8 cellular contexts compared by ENCODE assay signal in the genomic region with DNA sequence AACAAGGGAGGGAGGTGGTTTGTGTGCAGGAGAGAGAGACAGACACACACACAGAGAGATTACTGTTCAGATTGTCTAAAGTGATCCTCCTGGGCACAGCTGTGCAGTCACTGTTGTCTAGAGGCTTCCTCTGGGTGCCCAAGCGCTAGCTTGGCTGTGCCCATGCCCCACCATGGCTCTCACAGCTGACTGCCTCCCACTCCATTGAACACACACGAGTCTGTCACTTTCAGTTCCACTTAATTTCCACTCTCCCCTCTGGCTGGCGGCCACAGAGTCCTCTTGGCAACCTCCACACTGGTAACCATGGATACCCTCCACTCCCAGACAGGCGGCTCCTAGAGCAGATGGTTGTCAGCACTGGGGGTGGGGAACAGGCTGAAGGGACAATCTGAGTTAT. TPM values are rescaled to one million over a fixed set of nuclear protein-coding genes. Genes with fewer than 3 reads are reported as not detected.
DNase-seq lines count a peak whose midpoint lies in the region; ATAC-seq and TF ChIP-seq lines count a peak whose summit lies in the region.

No MANE protein-coding gene starts in this region.

- ATAC-seq in HG03439 (IDR thresholded peaks at IDR 0.05; ENCODE audit: unreplicated experiment), result no peak
- ATAC-seq in GM21390 (IDR thresholded peaks at IDR 0.05; ENCODE audit: unreplicated experiment), result no peak
- no peak for ATAC-seq in PC-3

- CTCF ChIA-PET in PC-3 (lab: Charles Lee), result no interaction called here

- H3K36me3 ChIP-seq in Peyer's patch (no peaks in the 10 kb centered on the region), fibroblast of lung (ENCODE audit: control insufficient read depth, insufficient read depth, low read length) (no peaks in the 10 kb centered on the region), PC-3 (ENCODE audit: low read depth, low read length) (no peaks in the 10 kb centered on the region)

- peak overlapping the region; percentile 52 for H3K4me2 ChIP-seq in fibroblast of lung (ENCODE audit: extremely low read depth, insufficient read depth, low read length)
- no peak overlapping the region for H3K4me2 ChIP-seq in PC-3 (ENCODE audit: low read length)

- no peak for TF ChIP-seq POLR2A in Peyer's patch (IDR thresholded peaks at IDR 0.05)

- no peaks in the 10 kb centered on the region for H3K79me2 ChIP-seq in fibroblast of lung (ENCODE audit: control insufficient read depth, insufficient read depth, low read length)
- H3K79me2 ChIP-seq in PC-3 (ENCODE audit: low read length), result no peaks in the 10 kb centered on the region

- H3K9me3 ChIP-seq in Peyer's patch, result no peaks in the 10 kb centered on the region
- no peaks in the 10 kb centered on the region for H3K9me3 ChIP-seq in fibroblast of lung (ENCODE audit: control insufficient read depth, insufficient read depth, low read depth, low read length)
- H3K9me3 ChIP-seq in PC-3 (ENCODE audit: low read length), result no peaks in the 10 kb centered on the region

- H3K4me1 ChIP-seq in Peyer's patch (peaks cover 0 to 16% (median 0%) of the 10 kb centered on the region in 4 donors), fibroblast of lung (ENCODE audit: control insufficient read depth, extremely low read depth, insufficient read depth, low read length) (peaks cover 4% of the 10 kb centered on the region), PC-3 (ENCODE audit: insufficient read depth, low read length) (no peaks in the 10 kb centered on the region; the same call in 1 of the 2 replicates)

- H3K9me2 ChIP-seq in PC-3 (replicated peaks; ENCODE audit: low read length), result no peaks in the 10 kb centered on the region

- H3K27me3 ChIP-seq in Peyer's patch, result no peaks in the 10 kb centered on the region
- H3K27me3 ChIP-seq in fibroblast of lung (ENCODE audit: control insufficient read depth, insufficient read depth, low read length), result peaks cover 3% of the 10 kb centered on the region
- H3K27me3 ChIP-seq in PC-3 (ENCODE audit: low read length), result no peaks in the 10 kb centered on the region

- no peak for TF ChIP-seq EP300 in Ishikawa (IDR thresholded peaks at IDR 0.05; ENCODE audit: borderline replicate concordance)

- H3K36me3 Mint-ChIP-seq in neural crest cell (ENCODE audit: low read depth), result no peaks in the 10 kb centered on the region

- H3K9me3 Mint-ChIP-seq in neural crest cell, result no peaks in the 10 kb centered on the region

- no peak overlapping the region for H3K9ac ChIP-seq in fibroblast of lung (ENCODE audit: insufficient read depth, low read length)
- H3K9ac ChIP-seq in PC-3 (ENCODE audit: low read length), result no peak overlapping the region

- POLR2A ChIA-PET in PC-3 (lab: Charles Lee; ENCODE audit: unreplicated experiment), result no interaction called here

- no peak for TF ChIP-seq RAD21 in Ishikawa (IDR thresholded peaks at IDR 0.05; ENCODE audit: low read depth)

- peak overlapping the region; percentile 5 for H3K4me3 Mint-ChIP-seq in neural crest cell

- H2AFZ ChIP-seq in fibroblast of lung (ENCODE audit: low read length), result no peak overlapping the region
- H2AFZ ChIP-seq in PC-3 (ENCODE audit: low read length), result no peak overlapping the region

- no TSS peak for BruUV-seq in PC-3 (replicated peaks; lab: Mats Ljungman, UMichigan)

- H3F3A ChIP-seq in PC-3 (ENCODE audit: low read length, unreplicated experiment), result no peaks in the 10 kb centered on the region

- TF ChIP-seq CTCF in Peyer's patch (IDR thresholded peaks at IDR 0.05) (no peak), fibroblast of lung (conservative IDR thresholded peaks at IDR 0.05 in 1 of 2, IDR thresholded peaks at IDR 0.05 in 1 of 2; ENCODE audit: low read depth in 1 of 2, low read length in 2 of 2) (no peak), neural crest cell (conservative IDR thresholded peaks at IDR 0.05) (no peak), PC-3 (conservative IDR thresholded peaks at IDR 0.05; ENCODE audit: low read depth, low read length) (no peak)

- no peaks in the 10 kb centered on the region for H4K20me1 ChIP-seq in fibroblast of lung (ENCODE audit: control insufficient read depth, extremely low read depth, insufficient read depth, low read length)
- no peaks in the 10 kb centered on the region for H4K20me1 ChIP-seq in PC-3 (ENCODE audit: low read length)

- peak overlapping the region; percentile 54 for H3K27ac Mint-ChIP-seq in neural crest cell (ENCODE audit: unreplicated experiment)

- intact Hi-C loops in PC-3 (cut with micrococcal nuclease), result no loop called here

- no peaks in the 10 kb centered on the region for H3K27me3 Mint-ChIP-seq in neural crest cell (ENCODE audit: low read depth)

- H3K4me3 ChIP-seq in Peyer's patch (no peak overlapping the region), fibroblast of lung (replicated peaks in 1 of 4; ENCODE audit: control extremely low read depth in 1 of 4, insufficient read depth in 1 of 4, low read depth in 3 of 4, low read length in 4 of 4) (no peak overlapping the region), PC-3 (ENCODE audit: low read length) (no peak overlapping the region)

- peaks cover 49% of the 10 kb centered on the region for H3K4me1 Mint-ChIP-seq in neural crest cell

- H3K27ac ChIP-seq in Peyer's patch, result no peak overlapping the region
- no peak overlapping the region for H3K27ac ChIP-seq in fibroblast of lung (ENCODE audit: insufficient read depth, low read length)
- no peak overlapping the region for H3K27ac ChIP-seq in PC-3 (ENCODE audit: low read length)

- peak; percentile 35 for DNase-seq in A172 (ENCODE audit: low spot score)
- peak; percentile 29 to 66 (median 61) for DNase-seq in Peyer's patch
- DNase-seq in fibroblast of lung (ENCODE audit: low read depth in 2 of 2), result peak; percentile 61 to 70
- peak; percentile 17 for DNase-seq in neural crest cell (ENCODE audit: low read depth, low spot score)
- DNase-seq in PC-3, result no peak

TF ChIP-seq in Ishikawa, 13 proteins besides CTCF, POLR2A, EP300 and RAD21:
- TF ChIP-seq CEBPB (IDR thresholded peaks at IDR 0.05) (no peak), EGR1 (IDR thresholded peaks at IDR 0.05) (no peak), NFIC (IDR thresholded peaks at IDR 0.05) (0 out of 2 replicates have a peak, but pooled peaks have one; percentile 22), FOXM1 (IDR thresholded peaks at IDR 0.05; ENCODE audit: borderline replicate concordance, low read depth) (no peak), CREB1 (IDR thresholded peaks at IDR 0.05; ENCODE audit: low read depth) (no peak)

RNA-seq across cellular contexts. Expression of gene MAP6, which starts 29.1 kb away (rescaled TPM):
- 8.9 and 10.6 TPM in 2 replicates for total RNA-seq in A172 (2014; rRNA removed; shearing (Covaris generic))
- total RNA-seq in Peyer's patch (1 to 10 TPM in 1 of 4 donors, under 1 TPM in 3; 0.35 to 5.0 (median 0.75) TPM), fibroblast of lung (0.17 and 0.26 TPM in 2 replicates), neural crest cell (52.7 and 57.7 TPM in 2 replicates), PC-3 (2014; rRNA removed) (0.47 and 1.3 TPM in 2 replicates)
- 1.0 and 1.2 TPM in 2 replicates for polyA plus RNA-seq in fibroblast of lung
- 0.91 and 1.0 TPM in 2 replicates for polyA plus RNA-seq in fibroblast of lung (2012)
- polyA minus RNA-seq in fibroblast of lung (ENCODE audit: low replicate concordance), result 0.48 TPM in 1 of 2 replicates, not detected in the other
